8 cellular contexts compared by ENCODE assay signal in genomic region chr3:97821413-97821809, GRCh38. TPM values are rescaled to one million over a fixed set of nuclear protein-coding genes. Genes with fewer than 3 reads are reported as not detected.
DNase-seq lines count a peak whose midpoint lies in the region; ATAC-seq, FAIRE-seq and TF ChIP-seq lines count a peak whose summit lies in the region.

No MANE protein-coding gene starts in this region.

- H3K27me3 ChIP-seq in CD4-positive, alpha-beta T cell (ENCODE audit: control insufficient read depth, insufficient read depth, low read length): no peaks in the 10 kb centered on the region
- H3K27me3 ChIP-seq in bronchial epithelial cell (ENCODE audit: control insufficient read depth, insufficient read depth, low read length): no peaks in the 10 kb centered on the region

- H3K27me3 Mint-ChIP-seq in CD4-positive, alpha-beta T cell: peaks cover 20% of the 10 kb centered on the region

- CTCF ChIA-PET in CD4-positive, alpha-beta T cell (lab: Charles Lee): interaction anchor here (0.8 to 2.0 kb wide), 9 partner anchors 10 to 218 kb away, joined by 3 to 6 read pairs (median 3); partner anchors contain the start of gene ARL6

- H3K36me3 ChIP-seq in bronchial epithelial cell (ENCODE audit: control insufficient read depth, insufficient read depth, low read length): no peaks in the 10 kb centered on the region

- H3K9me3 ChIP-seq in CD4-positive, alpha-beta T cell (ENCODE audit: control insufficient read depth, low read length): no peaks in the 10 kb centered on the region

- peak; percentile 59 for ATAC-seq in CD4-positive, alpha-beta T cell (ENCODE audit: poor library complexity)
- peak; percentile 53 for ATAC-seq in GM19351 (IDR thresholded peaks at IDR 0.05; ENCODE audit: unreplicated experiment)
- peak; percentile 55 for ATAC-seq in HG03378 (IDR thresholded peaks at IDR 0.05; ENCODE audit: unreplicated experiment)
- ATAC-seq in left colon: peak; percentile 22

- intact Hi-C loops in CD4-positive, alpha-beta T cell (cut with DNase I, micrococcal nuclease): loop anchor here (5.0 to 10.0 kb wide), 5 partner anchors 54 to 691 kb away; partner anchors contain the start of gene RIOX2 (in 1 of the 2)
- intact Hi-C loops in left colon (cut with DNase I, micrococcal nuclease): no loop called here

- DNase-seq in CD4-positive, alpha-beta T cell: peak in 7 of 10 experiments; percentile 18 to 57 (median 36)
- peak in 4 of 5 donors; percentile 15 to 36 (median 28) for DNase-seq in T-helper 1 cell
- peak; percentile 46 for DNase-seq in bronchial epithelial cell (ENCODE audit: low read depth)
- DNase-seq in left colon: peak; percentile 40 to 66
- DNase-seq in stimulated activated CD4-positive, alpha-beta T cell treated with anti-CD3 and anti-CD28 coated beads, Interleukin-4, amount 100 ng/mL, for 48 hours (ENCODE audit: low read depth in 2 of 2): peak; percentile 36 to 37
- no peak for DNase-seq in GDM1 (lab: John Stamatoyannopoulos, UW)

- no peak for TF ChIP-seq CTCF in CD4-positive, alpha-beta T cell (IDR thresholded peaks at IDR 0.05)
- no peak for TF ChIP-seq CTCF in bronchial epithelial cell (IDR thresholded peaks at IDR 0.05; ENCODE audit: insufficient read depth, low read length, severe bottlenecking)

- H3K4me3 Mint-ChIP-seq in CD4-positive, alpha-beta T cell: peak overlapping the region; percentile 92

- no peaks in the 10 kb centered on the region for H3K9me3 Mint-ChIP-seq in CD4-positive, alpha-beta T cell

- POLR2A ChIA-PET in CD4-positive, alpha-beta T cell (lab: Charles Lee): interaction anchor here (0.8 to 3.2 kb wide), 23 partner anchors 13 to 772 kb away, joined by 3 to 20 read pairs (median 4); partner anchors contain the start of genes ARL6, CLDND1, CPOX and RIOX2

- H3K27ac Mint-ChIP-seq in CD4-positive, alpha-beta T cell: peak overlapping the region; percentile 78

- H3K4me3 ChIP-seq in bronchial epithelial cell (ENCODE audit: low read depth, low read length): peak overlapping the region; percentile 93

- H3K27ac ChIP-seq in CD4-positive, alpha-beta T cell (ENCODE audit: low read depth, low read length): no peak overlapping the region

- H3K36me3 Mint-ChIP-seq in CD4-positive, alpha-beta T cell (ENCODE audit: low read depth): no peaks in the 10 kb centered on the region

- peaks cover 21% of the 10 kb centered on the region for H3K4me1 Mint-ChIP-seq in CD4-positive, alpha-beta T cell (ENCODE audit: low read depth)

- FAIRE-seq in bronchial epithelial cell (lab: Jason Lieb, UNC): no peak

RNA-seq across cellular contexts. Expression of gene CRYBG3, which starts 0.4 kb away (rescaled TPM):
- total RNA-seq in CD4-positive, alpha-beta T cell: 1 to 10 TPM; 2.2 to 2.4 TPM
- total RNA-seq in bronchial epithelial cell (13.4 and 17.7 TPM in 2 replicates), left colon (10 to 100 TPM; 17.1 to 22.6 TPM)

RNA-seq across cellular contexts. Expression of gene ARL6, which starts 56.9 kb away (rescaled TPM):
- total RNA-seq in CD4-positive, alpha-beta T cell: 1 to 10 TPM; 1.3 to 2.1 TPM
- total RNA-seq in bronchial epithelial cell: 2.6 and 3.6 TPM in 2 replicates
- total RNA-seq in left colon: 1 to 10 TPM; 2.2 to 2.9 TPM

Comparison
In these comparisons a context has a peak if more than half of its experiments do, and no peak if none do; other contexts are left out.
1. intact Hi-C loops: an anchor here in CD4-positive, alpha-beta T cell (5.0 to 10.0 kb wide); none called in left colon.